Comparison of ENCODE assay signal across 13 cellular contexts in genomic region chr10:88949912-88950664, GRCh38. TPM values are rescaled to one million over a fixed set of nuclear protein-coding genes. Genes with fewer than 3 reads are reported as not detected.
DNase-seq lines count a peak whose midpoint lies in the region; ATAC-seq and TF ChIP-seq lines count a peak whose summit lies in the region.
"Had no signal": no experiment of that assay in that cellular context is flagged by ENCODE, and none has a peak within 500 bp of the region (broad histone marks: within the 10 kb centered on the region; RNA-seq: fewer than 3 reads in every experiment).

No MANE protein-coding gene starts in this region.

- no peak for TF ChIP-seq CTCF in Peyer's patch (IDR thresholded peaks at IDR 0.05)
- no peak for TF ChIP-seq CTCF in fibroblast of mammary gland (conservative IDR thresholded peaks at IDR 0.05; ENCODE audit: control insufficient read depth, insufficient read depth, low read depth, low read length)
- TF ChIP-seq CTCF in Calu3 (IDR thresholded peaks at IDR 0.05; ENCODE audit: unreplicated experiment), result no peak

- H3K36me3 ChIP-seq in BLaER1, result no peaks in the 10 kb centered on the region
- H3K36me3 ChIP-seq in Peyer's patch, result no peaks in the 10 kb centered on the region
- no peaks in the 10 kb centered on the region for H3K36me3 ChIP-seq in H7 (replicated peaks; ENCODE audit: control insufficient read depth, insufficient read depth, low read length)

- CTCF ChIA-PET in Calu3 (lab: Charles Lee), result no interaction called here

- H3K27ac ChIP-seq in BLaER1 (no peak overlapping the region), Peyer's patch (peak overlapping the region; percentile 42 to 71 (median 55))

- H3K27me3 ChIP-seq in BLaER1 (no peaks in the 10 kb centered on the region), Peyer's patch (no peaks in the 10 kb centered on the region), H7 (ENCODE audit: control insufficient read depth, insufficient read depth, low read length) (no peaks in the 10 kb centered on the region)

- H3K4me3 Mint-ChIP-seq in Calu3 (ENCODE audit: low read depth, unreplicated experiment), result no peak overlapping the region
- H3K4me3 Mint-ChIP-seq: CD14-positive monocyte had no signal

- H3K4me3 ChIP-seq in BLaER1 (no peak overlapping the region), Peyer's patch (peak overlapping the region in 2 of 4 donors; percentile 0 to 31), fibroblast of mammary gland (ENCODE audit: control insufficient read depth, low read depth, low read length) (no peak overlapping the region), H7 (ENCODE audit: insufficient read depth, low read depth, low read length) (no peak overlapping the region)

- no peaks in the 10 kb centered on the region for H3K9me3 Mint-ChIP-seq in Calu3 (ENCODE audit: low read depth, unreplicated experiment)
- H3K9me3 Mint-ChIP-seq: type B pancreatic cell had no signal

- no peaks in the 10 kb centered on the region for H3K4me1 Mint-ChIP-seq in Calu3 (ENCODE audit: low read depth, unreplicated experiment)

- H4K20me1 ChIP-seq in BLaER1, result no peaks in the 10 kb centered on the region

- H3K27ac Mint-ChIP-seq in Calu3 (ENCODE audit: unreplicated experiment), result no peak overlapping the region
- H3K27ac Mint-ChIP-seq: CD14-positive monocyte, type B pancreatic cell had no signal

- H3K9ac ChIP-seq in BLaER1, result no peak overlapping the region

- H3K4me1 ChIP-seq in BLaER1 (peaks cover 33% of the 10 kb centered on the region), Peyer's patch (no peaks in the 10 kb centered on the region)

- no peaks in the 10 kb centered on the region for H3K36me3 Mint-ChIP-seq in Calu3 (ENCODE audit: insufficient read depth, unreplicated experiment)
- H3K36me3 Mint-ChIP-seq: CD14-positive monocyte, type B pancreatic cell had no signal

- H3K4me2 ChIP-seq in BLaER1, result peak overlapping the region; percentile 64

- ATAC-seq in GM18867 (IDR thresholded peaks at IDR 0.05; ENCODE audit: unreplicated experiment), result no peak
- ATAC-seq: Panc1 had no signal

- DNase-seq in Peyer's patch (no peak), fibroblast of mammary gland (ENCODE audit: low read depth) (peak; percentile 40), renal cortical epithelial cell (ENCODE audit: low read depth) (peak; percentile 19), Calu3 (no peak), H7 (no peak), AG20443 (ENCODE audit: low spot score) (no peak)
- DNase-seq: KBM-7, NCI-H2081 treated with DMSO at 0.1 percent for 48 hours had no signal

- no TSS peak for BruUV-seq in Calu3 (replicated peaks; lab: Mats Ljungman, UMichigan)

- no peak for TF ChIP-seq POLR2A in Peyer's patch (IDR thresholded peaks at IDR 0.05)

- no peaks in the 10 kb centered on the region for H3K27me3 Mint-ChIP-seq in Calu3 (ENCODE audit: unreplicated experiment)
- H3K27me3 Mint-ChIP-seq: type B pancreatic cell had no signal

- intact Hi-C loops in Calu3 (cut with micrococcal nuclease; ENCODE audit: unreplicated experiment), result no loop called here

- H3K9me3 ChIP-seq in BLaER1 (no peaks in the 10 kb centered on the region), Peyer's patch (no peaks in the 10 kb centered on the region)

RNA-seq across cellular contexts. Expression of gene ACTA2, which starts 2.5 kb away (rescaled TPM):
- total RNA-seq in Peyer's patch (100 to 1,000 TPM in 3 of 4 donors, 10 to 100 TPM in 1; 83.5 to 342 (median 142) TPM), renal cortical epithelial cell (11.3 and 83.4 TPM in 2 replicates), Calu3 (2022) (1.0 and 1.1 TPM in 2 replicates)
- not detected in 2 replicates for total RNA-seq in H7 (2014; rRNA removed; shearing (Covaris generic))

RNA-seq across cellular contexts. Expression of gene FAS, which starts 40.5 kb away (rescaled TPM):
- total RNA-seq in Peyer's patch, result 10 to 100 TPM; 25.9 to 81.7 (median 29.2) TPM
- 95.0 and 123 TPM in 2 replicates for total RNA-seq in renal cortical epithelial cell
- total RNA-seq in Calu3 (2022), result 3.1 and 5.5 TPM in 2 replicates
- 0.14 TPM in 1 of 2 replicates, not detected in the other for total RNA-seq in H7 (2014; rRNA removed; shearing (Covaris generic))

Comparison
In these comparisons a context has a peak if more than half of its experiments do, and no peak if none do; other contexts are left out.
1. DNase-seq: peak in fibroblast of mammary gland (single experiment) and renal cortical epithelial cell (single experiment); none in Peyer's patch (0 of 3), Calu3 (single experiment), H7 (single experiment) and AG20443 (single experiment).